In genomic region chr1:1724035-1724864, GRCh38 we compare ENCODE assay signal across 8 cellular contexts. TPM values are rescaled to one million over a fixed set of nuclear protein-coding genes. Genes with fewer than 3 reads are reported as not detected.
DNase-seq lines count a peak whose midpoint lies in the region; ATAC-seq and TF ChIP-seq lines count a peak whose summit lies in the region.
"Not testable (repeated sequence)": the region's sequence is repeated elsewhere in the genome, so short reads cannot be mapped to it uniquely, and the experiment has no call there.

Gene CDK11A (minus strand): TSS chr1:1724357. CDS start chr1:1722818, 1,539 bp downstream.

- not testable (repeated sequence) for H3K9me3 ChIP-seq in muscle layer of duodenum (ENCODE audit: control insufficient read depth in 1 of 2, low read length in 2 of 2)

- H3K4me1 Mint-ChIP-seq in activated T-cell treated with anti-CD3 and anti-CD28 coated beads, Interleukin-2, amount 50 U/mL, for 24 hours (ENCODE audit: low read depth) = peaks cover 15% of the 10 kb centered on the region

- H3K4me3 Mint-ChIP-seq in activated T-cell treated with anti-CD3 and anti-CD28 coated beads, Interleukin-2, amount 50 U/mL, for 24 hours = peak within 1 kb of the TSS; percentile 93

- DNase-seq in DMS53 (lab: John Stamatoyannopoulos, UW) = peak; percentile 99
- DNase-seq in Jurkat, Clone E6-1 (ENCODE audit: low read depth, low spot score) = peak; percentile 100
- peak; percentile 97 for DNase-seq in activated T-cell treated with anti-CD3 and anti-CD28 coated beads, Interleukin-2, amount 50 U/mL, for 24 hours
- peak; percentile 98 to 99 for DNase-seq in stimulated activated CD8-positive, alpha-beta memory T cell treated with anti-CD3 and anti-CD28 coated beads, Interleukin-7, amount 100 ng/mL, for 4 hours (ENCODE audit: low read depth in 2 of 2)

- ATAC-seq in GM21619 (IDR thresholded peaks at IDR 0.05; ENCODE audit: unreplicated experiment) (peak; percentile 94), esophagus mucosa (peak; percentile 97)

- H3K27ac ChIP-seq in muscle layer of duodenum (ENCODE audit: low read length) = peak within 1 kb of the TSS; percentile 45

- not testable (repeated sequence) for H3K9me3 Mint-ChIP-seq in activated T-cell treated with anti-CD3 and anti-CD28 coated beads, Interleukin-2, amount 50 U/mL, for 24 hours

- H3K36me3 Mint-ChIP-seq in activated T-cell treated with anti-CD3 and anti-CD28 coated beads, Interleukin-2, amount 50 U/mL, for 24 hours (ENCODE audit: low read depth) = peaks cover 44% of the 10 kb centered on the region

- H3K27me3 Mint-ChIP-seq in activated T-cell treated with anti-CD3 and anti-CD28 coated beads, Interleukin-2, amount 50 U/mL, for 24 hours = not testable (repeated sequence)

- H3K36me3 ChIP-seq in muscle layer of duodenum (ENCODE audit: control insufficient read depth in 1 of 2, insufficient read depth in 2 of 2, low read length in 2 of 2) = peaks cover 4 to 19% of the 10 kb centered on the region in 2 donors

- not testable (repeated sequence) for H3K4me1 ChIP-seq in muscle layer of duodenum (ENCODE audit: control insufficient read depth in 1 of 2, insufficient read depth in 2 of 2, low read length in 2 of 2)

- H3K27ac Mint-ChIP-seq in activated T-cell treated with anti-CD3 and anti-CD28 coated beads, Interleukin-2, amount 50 U/mL, for 24 hours = peak within 1 kb of the TSS; percentile 97

- not testable (repeated sequence) for H3K27me3 ChIP-seq in muscle layer of duodenum (ENCODE audit: low read depth, low read length)

- H3K4me3 ChIP-seq in Jurkat, Clone E6-1 (ENCODE audit: low read length) = peak within 1 kb of the TSS; percentile 62
- H3K4me3 ChIP-seq in muscle layer of duodenum (ENCODE audit: low read depth in 1 of 2, low read length in 2 of 2) = peak within 1 kb of the TSS; percentile 44 to 64

TF ChIP-seq in PFSK-1, 5 proteins besides CTCF, POLR2A, EP300 and RAD21:
- 0 out of 2 replicates have a peak, but pooled peaks have one; percentile 70 for TF ChIP-seq SIN3A (IDR thresholded peaks at IDR 0.05; ENCODE audit: borderline replicate concordance, insufficient read depth, low read length)

RNA-seq across cellular contexts. Expression of gene CDK11A, which starts in this region (rescaled TPM):
- polyA plus RNA-seq in Jurkat, Clone E6-1 (2012; ENCODE audit: insufficient read depth, insufficient read length) = 42.4 TPM
- 66.4 TPM for polyA plus RNA-seq in PFSK-1 (2012; ENCODE audit: insufficient read length, low read depth)
- total RNA-seq in esophagus mucosa = 15.7 TPM

Comparison
In these comparisons a context has a peak if more than half of its experiments do, and no peak if none do; other contexts are left out.
1. Peak in every context shown above with its lines: DNase-seq, ATAC-seq, H3K4me3 ChIP-seq and H3K27ac ChIP-seq.